In the genomic region with DNA sequence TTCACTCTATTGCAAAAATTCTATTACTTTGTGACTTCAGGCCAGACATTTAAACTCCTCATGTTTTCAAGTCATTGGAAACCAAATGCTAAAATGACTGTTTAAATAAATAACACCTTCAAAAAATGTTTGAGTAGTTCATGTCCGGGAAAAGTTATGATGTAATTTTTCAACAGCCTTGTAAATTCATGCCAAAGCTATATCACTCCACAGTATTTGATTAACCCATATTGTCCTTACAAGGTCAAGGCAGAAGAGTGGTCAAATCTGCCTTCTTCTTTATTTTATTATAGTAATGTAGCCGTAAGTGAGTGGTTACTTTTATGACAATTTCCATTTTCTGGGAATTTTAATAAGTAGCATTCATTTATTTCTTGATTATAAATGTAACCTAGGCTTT, we compare ENCODE assay signal across 27 cellular contexts.
"Had no signal": no experiment of that assay in that cellular context is flagged by ENCODE, and none has a peak within 500 bp of the region (broad histone marks: within the 10 kb centered on the region; RNA-seq: fewer than 3 reads in every experiment).

No MANE protein-coding gene starts in this region.

- H3K27ac Mint-ChIP-seq: stimulated activated effector memory CD8-positive, alpha-beta T cell treated with anti-CD3 and anti-CD28 coated beads, Interleukin-12 subunit alpha, Interleukin-12 subunit beta, amount 100 ng/mL, for 72 hours; stimulated activated memory B cell treated with anti-CD40 and anti-IgM and Interleukin-4, amounts not matched to agents 10 μg/mL and 1 μg/mL and 100 μg/mL, for 72 hours; stimulated activated naive B cell treated with anti-CD40 and anti-IgM and Interleukin-4, amounts not matched to agents 10 μg/mL and 1 μg/mL and 100 μg/mL, for 72 hours; stimulated activated naive CD8-positive, alpha-beta T cell treated with anti-CD3 and anti-CD28 coated beads, Interleukin-15, amount 100 ng/mL, for 72 hours; stimulated activated naive CD8-positive, alpha-beta T cell treated with anti-CD3 and anti-CD28 coated beads, Interleukin-15, Interleukin-2, amounts not matched to agents 100 ng/mL and 50 ng/mL, for 24 hours; type B pancreatic cell had no signal

- DNase-seq: stimulated activated CD4-positive, alpha-beta T cell treated with anti-CD3 and anti-CD28 coated beads, Interleukin-2, amount 100 ng/mL, for 48 hours; stimulated activated CD4-positive, alpha-beta T cell treated with anti-CD3 and anti-CD28 coated beads, Interleukin-4, amount 100 ng/mL, for 1 hour; stimulated activated CD4-positive, alpha-beta T cell treated with anti-CD3 and anti-CD28 coated beads, Interleukin-4, amount 100 ng/mL, for 24 hours; stimulated activated CD4-positive, alpha-beta T cell treated with anti-CD3 and anti-CD28 coated beads, Interleukin-4, amount 100 ng/mL, for 4 hours; stimulated activated CD8-positive, alpha-beta memory T cell treated with anti-CD3 and anti-CD28 coated beads, Interleukin-4, amount 100 ng/mL, for 48 hours; stimulated activated naive B cell treated with anti-CD40 and anti-IgM and Interleukin-4, amounts not matched to agents 10 μg/mL and 1 μg/mL and 100 μg/mL, for 72 hours; stimulated activated naive CD4-positive, alpha-beta T cell; stimulated activated naive CD4-positive, alpha-beta T cell treated with Interleukin-2 at 50 U/mL for 16 hours; stimulated activated naive CD8-positive, alpha-beta T cell treated with anti-CD3 and anti-CD28 coated beads, Interleukin-15, amount 100 ng/mL, for 72 hours; stimulated activated naive CD8-positive, alpha-beta T cell treated with anti-CD3 and anti-CD28 coated beads, Interleukin-15, Interleukin-2, amounts not matched to agents 100 U/mL and 50 U/mL, for 24 hours; stomach; testis; thyroid gland; tibial artery; transverse colon; trophoblast cell; upper lobe of left lung; upper lobe of right lung; uterus had no signal

- H3K27ac ChIP-seq: stomach, suprapubic skin, testis, thoracic aorta, thyroid gland, tibial artery, tibial nerve, transverse colon, upper lobe of left lung, upper lobe of right lung, uterus, vagina had no signal

- H3K27me3 Mint-ChIP-seq: stimulated activated memory B cell treated with anti-CD40 and anti-IgM and Interleukin-4, amounts not matched to agents 10 μg/mL and 1 μg/mL and 100 μg/mL, for 72 hours; stimulated activated naive B cell treated with anti-CD40 and anti-IgM and Interleukin-4, amounts not matched to agents 10 μg/mL and 1 μg/mL and 100 μg/mL, for 72 hours; stimulated activated naive CD8-positive, alpha-beta T cell treated with anti-CD3 and anti-CD28 coated beads, Interleukin-15, amount 100 ng/mL, for 72 hours; stimulated activated naive CD8-positive, alpha-beta T cell treated with anti-CD3 and anti-CD28 coated beads, Interleukin-15, Interleukin-2, amounts not matched to agents 100 ng/mL and 50 ng/mL, for 24 hours had no signal

- H3K36me3 ChIP-seq: stomach, suprapubic skin, thoracic aorta, thyroid gland, tibial artery, tibial nerve, transverse colon, upper lobe of left lung, upper lobe of right lung, uterus, vagina had no signal

- H3K9me3 ChIP-seq: suprapubic skin, testis, thoracic aorta, thyroid gland, uterus, vagina had no signal

- H3K36me3 Mint-ChIP-seq: stimulated activated effector memory CD8-positive, alpha-beta T cell treated with anti-CD3 and anti-CD28 coated beads, Interleukin-12 subunit alpha, Interleukin-12 subunit beta, amount 100 ng/mL, for 72 hours; stimulated activated naive B cell treated with anti-CD40 and anti-IgM and Interleukin-4, amounts not matched to agents 10 μg/mL and 1 μg/mL and 100 μg/mL, for 72 hours had no signal

- H3K4me3 Mint-ChIP-seq: stimulated activated effector memory CD8-positive, alpha-beta T cell treated with anti-CD3 and anti-CD28 coated beads, Interleukin-12 subunit alpha, Interleukin-12 subunit beta, amount 100 ng/mL, for 72 hours; stimulated activated memory B cell treated with anti-CD40 and anti-IgM and Interleukin-4, amounts not matched to agents 10 μg/mL and 1 μg/mL and 100 μg/mL, for 72 hours; stimulated activated naive B cell treated with anti-CD40 and anti-IgM and Interleukin-4, amounts not matched to agents 10 μg/mL and 1 μg/mL and 100 μg/mL, for 72 hours; stimulated activated naive CD8-positive, alpha-beta T cell treated with anti-CD3 and anti-CD28 coated beads, Interleukin-15, amount 100 ng/mL, for 72 hours; stimulated activated naive CD8-positive, alpha-beta T cell treated with anti-CD3 and anti-CD28 coated beads, Interleukin-15, Interleukin-2, amounts not matched to agents 100 ng/mL and 50 ng/mL, for 24 hours; type B pancreatic cell had no signal

- ATAC-seq: stimulated activated effector memory CD8-positive, alpha-beta T cell treated with anti-CD3 and anti-CD28 coated beads, Interleukin-12 subunit alpha, Interleukin-12 subunit beta, amount 100 ng/mL, for 72 hours; stimulated activated memory B cell treated with anti-CD40 and anti-IgM and Interleukin-4, amounts not matched to agents 10 μg/mL and 1 μg/mL and 100 μg/mL, for 72 hours; stimulated activated naive B cell treated with anti-CD40 and anti-IgM and Interleukin-4, amounts not matched to agents 10 μg/mL and 1 μg/mL and 100 μg/mL, for 72 hours; stimulated activated naive CD8-positive, alpha-beta T cell treated with anti-CD3 and anti-CD28 coated beads, Interleukin-15, amount 100 ng/mL, for 72 hours; stimulated activated naive CD8-positive, alpha-beta T cell treated with anti-CD3 and anti-CD28 coated beads, Interleukin-15, Interleukin-2, amounts not matched to agents 100 U/mL and 50 U/mL, for 24 hours; upper lobe of right lung had no signal

- H3K4me1 ChIP-seq: stomach, suprapubic skin, testis, thyroid gland, tibial artery, tibial nerve, transverse colon, upper lobe of left lung, upper lobe of right lung, uterus, vagina had no signal

- H3K4me3 ChIP-seq: stomach, suprapubic skin, testis, thoracic aorta, thyroid gland, tibial artery, tibial nerve, transverse colon, upper lobe of left lung, upper lobe of right lung, uterus, vagina had no signal

- H3K27me3 ChIP-seq: stomach, suprapubic skin, testis, thyroid gland, tibial artery, tibial nerve, transverse colon, upper lobe of left lung, upper lobe of right lung, uterus, vagina had no signal

- H3K4me1 Mint-ChIP-seq: stimulated activated effector memory CD8-positive, alpha-beta T cell treated with anti-CD3 and anti-CD28 coated beads, Interleukin-12 subunit alpha, Interleukin-12 subunit beta, amount 100 ng/mL, for 72 hours; stimulated activated memory B cell treated with anti-CD40 and anti-IgM and Interleukin-4, amounts not matched to agents 10 μg/mL and 1 μg/mL and 100 μg/mL, for 72 hours; stimulated activated naive B cell treated with anti-CD40 and anti-IgM and Interleukin-4, amounts not matched to agents 10 μg/mL and 1 μg/mL and 100 μg/mL, for 72 hours; stimulated activated naive CD8-positive, alpha-beta T cell treated with anti-CD3 and anti-CD28 coated beads, Interleukin-15, amount 100 ng/mL, for 72 hours had no signal
